Comparison of ENCODE assay signal across 8 cellular contexts in the genomic region with DNA sequence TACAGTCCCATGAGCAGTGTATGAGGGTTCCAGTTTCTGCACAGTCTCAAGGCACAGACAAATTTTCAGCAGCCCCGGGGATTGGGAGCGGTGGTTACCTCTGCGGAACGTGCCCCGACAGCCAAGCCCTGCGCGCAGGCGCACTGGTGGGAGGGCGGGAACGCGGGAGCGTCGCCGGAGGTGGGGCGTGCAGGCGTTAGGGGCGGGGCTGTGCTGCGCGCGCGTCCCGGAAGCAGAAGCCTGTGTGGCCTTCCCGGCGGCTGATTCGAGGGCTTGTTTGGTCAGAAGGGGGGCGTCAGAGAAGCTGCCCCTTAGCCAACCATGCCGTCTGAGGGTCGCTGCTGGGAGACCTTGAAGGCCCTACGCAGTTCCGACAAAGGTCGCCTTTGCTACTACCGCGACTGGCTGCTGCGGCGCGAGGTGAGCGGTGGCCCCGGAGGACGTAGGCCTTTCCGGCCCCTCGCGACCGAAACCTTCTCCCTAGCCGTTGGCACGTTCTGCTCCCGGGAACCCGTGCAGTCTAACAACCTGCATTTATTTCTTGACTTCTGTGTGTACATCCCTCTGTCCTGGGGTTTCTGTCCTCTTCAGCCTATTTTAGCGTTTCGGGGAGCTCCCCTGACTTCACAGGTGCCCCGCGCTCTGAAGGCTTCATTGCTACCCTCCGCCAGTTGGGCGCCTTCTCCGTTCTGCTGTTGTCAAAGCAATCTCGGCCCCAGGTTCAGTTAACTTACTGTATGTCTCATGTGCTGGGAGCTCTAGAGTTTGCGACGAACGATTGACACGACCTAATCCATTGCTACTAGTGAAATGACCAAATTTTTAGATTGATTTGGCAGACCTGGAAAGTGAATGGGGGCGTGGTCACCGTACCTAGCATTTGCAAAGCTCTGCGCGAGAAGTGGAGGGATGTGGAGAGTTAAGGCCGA. TPM values are rescaled to one million over a fixed set of nuclear protein-coding genes. Genes with fewer than 3 reads are reported as not detected.
DNase-seq lines count a peak whose midpoint lies in the region; ATAC-seq and TF ChIP-seq lines count a peak whose summit lies in the region.

A gene with protein sequence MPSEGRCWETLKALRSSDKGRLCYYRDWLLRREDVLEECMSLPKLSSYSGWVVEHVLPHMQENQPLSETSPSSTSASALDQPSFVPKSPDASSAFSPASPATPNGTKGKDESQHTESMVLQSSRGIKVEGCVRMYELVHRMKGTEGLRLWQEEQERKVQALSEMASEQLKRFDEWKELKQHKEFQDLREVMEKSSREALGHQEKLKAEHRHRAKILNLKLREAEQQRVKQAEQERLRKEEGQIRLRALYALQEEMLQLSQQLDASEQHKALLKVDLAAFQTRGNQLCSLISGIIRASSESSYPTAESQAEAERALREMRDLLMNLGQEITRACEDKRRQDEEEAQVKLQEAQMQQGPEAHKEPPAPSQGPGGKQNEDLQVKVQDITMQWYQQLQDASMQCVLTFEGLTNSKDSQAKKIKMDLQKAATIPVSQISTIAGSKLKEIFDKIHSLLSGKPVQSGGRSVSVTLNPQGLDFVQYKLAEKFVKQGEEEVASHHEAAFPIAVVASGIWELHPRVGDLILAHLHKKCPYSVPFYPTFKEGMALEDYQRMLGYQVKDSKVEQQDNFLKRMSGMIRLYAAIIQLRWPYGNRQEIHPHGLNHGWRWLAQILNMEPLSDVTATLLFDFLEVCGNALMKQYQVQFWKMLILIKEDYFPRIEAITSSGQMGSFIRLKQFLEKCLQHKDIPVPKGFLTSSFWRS (plus strand): TSS at position 235 of the 929 bp plus-strand sequence. CDS start 87 bp downstream, at position 322.

- DNase-seq in CMK (ENCODE audit: low read depth) = peak; percentile 84
- DNase-seq in HS-5 (ENCODE audit: low read depth) = peak; percentile 68
- DNase-seq in NK-92 (lab: John Stamatoyannopoulos, UW; ENCODE audit: unreplicated experiment) = peak; percentile 68
- DNase-seq in activated CD8-positive, alpha-beta memory T cell treated with anti-CD3 and anti-CD28 coated beads for 1 hour (ENCODE audit: extremely low read depth in 1 of 2, low read depth in 1 of 2) = peak; percentile 86 to 98
- peak; percentile 98 for DNase-seq in effector CD4-positive, alpha-beta T cell
- peak; percentile 95 for DNase-seq in lung (ENCODE audit: low spot score)
- DNase-seq in stimulated activated CD4-positive, alpha-beta T cell treated with anti-CD3 and anti-CD28 coated beads, TNF-alpha, amount 100 ng/mL, for 4 hours (ENCODE audit: low read depth in 3 of 3) = peak; percentile 94 to 98 (median 94)

- no peaks in the 10 kb centered on the region for H3K9me3 ChIP-seq in lung (ENCODE audit: control insufficient read depth in 2 of 2, insufficient read depth in 1 of 2, low read length in 1 of 2)

- peaks cover 0 to 2% of the 10 kb centered on the region in 2 donors for H3K4me1 ChIP-seq in lung (ENCODE audit: control insufficient read depth in 2 of 2, insufficient read depth in 2 of 2, low read length in 2 of 2)

- H3K4me3 ChIP-seq in lung = peak within 1 kb of the TSS; percentile 97

- peak; percentile 54 for ATAC-seq in GM19468 (IDR thresholded peaks at IDR 0.05; ENCODE audit: extremely low read depth, unreplicated experiment)
- peak; percentile 97 for ATAC-seq in lung (ENCODE audit: insufficient read depth, low FRiP score)

- 0% methylated on average over 64 of the region's 64 CpGs for WGBS in lung, 2 donors

- H3K36me3 ChIP-seq in lung (ENCODE audit: control insufficient read depth in 2 of 2, insufficient read depth in 2 of 2, low read length in 2 of 2) = peaks cover 0 to 16% of the 10 kb centered on the region in 2 donors

- H3K27ac ChIP-seq in lung (ENCODE audit: low read depth in 1 of 2, low read length in 1 of 2) = peak within 1 kb of the TSS; percentile 64 to 94

- H3K27me3 ChIP-seq in lung (ENCODE audit: control insufficient read depth, insufficient read depth) = no peaks in the 10 kb centered on the region

- no peak for TF ChIP-seq CTCF in lung (IDR thresholded peaks at IDR 0.05; ENCODE audit: control extremely low read depth, extremely low read depth)

RNA-seq across cellular contexts. Expression of the gene that starts here (rescaled TPM):
- total RNA-seq in lung = 10 to 100 TPM; 22.8 to 24.7 TPM
- 10 to 100 TPM; 11.3 to 19.4 TPM for polyA plus RNA-seq in lung

Comparison
In these comparisons a context has a peak if more than half of its experiments do, and no peak if none do; other contexts are left out.
1. Peak in every context shown above with its lines: DNase-seq, ATAC-seq, H3K4me3 ChIP-seq and H3K27ac ChIP-seq.